In the genomic region with DNA sequence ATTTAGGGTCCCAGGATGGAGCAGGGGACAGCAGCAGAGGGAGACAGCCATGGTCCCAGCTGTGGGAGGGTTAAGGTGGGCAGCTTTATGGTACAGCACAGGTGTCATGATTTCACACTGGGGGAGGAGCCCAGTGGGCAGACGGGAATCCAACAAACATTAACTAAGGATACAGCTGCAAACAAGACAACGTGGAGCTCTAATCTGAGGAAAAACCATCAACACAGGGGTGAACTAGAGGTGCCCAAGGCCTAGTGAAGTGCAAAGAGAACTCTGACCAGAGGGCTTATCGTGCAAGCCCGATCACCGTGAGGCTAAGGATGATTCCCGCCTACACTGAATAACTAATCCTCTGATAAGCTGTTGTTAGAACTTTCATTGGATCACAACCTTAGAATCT, we compare ENCODE assay signal across 1 cellular context.
TF ChIP-seq lines count a peak whose summit lies in the region.

No MANE protein-coding gene starts in this region.

TF ChIP-seq in HepG2, 621 proteins besides CTCF, POLR2A, EP300 and RAD21 (continued from another document and continues in another):
- TF ChIP-seq, protein P1, sequence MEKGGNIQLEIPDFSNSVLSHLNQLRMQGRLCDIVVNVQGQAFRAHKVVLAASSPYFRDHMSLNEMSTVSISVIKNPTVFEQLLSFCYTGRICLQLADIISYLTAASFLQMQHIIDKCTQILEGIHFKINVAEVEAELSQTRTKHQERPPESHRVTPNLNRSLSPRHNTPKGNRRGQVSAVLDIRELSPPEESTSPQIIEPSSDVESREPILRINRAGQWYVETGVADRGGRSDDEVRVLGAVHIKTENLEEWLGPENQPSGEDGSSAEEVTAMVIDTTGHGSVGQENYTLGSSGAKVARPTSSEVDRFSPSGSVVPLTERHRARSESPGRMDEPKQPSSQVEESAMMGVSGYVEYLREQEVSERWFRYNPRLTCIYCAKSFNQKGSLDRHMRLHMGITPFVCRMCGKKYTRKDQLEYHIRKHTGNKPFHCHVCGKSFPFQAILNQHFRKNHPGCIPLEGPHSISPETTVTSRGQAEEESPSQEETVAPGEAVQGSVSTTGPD (CRISPR knock-in tag; IDR thresholded peaks at IDR 0.05): no peak
- peak; percentile 60 for TF ChIP-seq TFDP2 (CRISPR knock-in tag; IDR thresholded peaks at IDR 0.05)
- TF ChIP-seq ZNF790 (CRISPR knock-in tag; IDR thresholded peaks at IDR 0.05; ENCODE audit: borderline replicate concordance): no peak
- peak; percentile 70 for TF ChIP-seq GATAD2A (CRISPR knock-in tag; IDR thresholded peaks at IDR 0.05)
- no peak for TF ChIP-seq ZNF768 (CRISPR knock-in tag; IDR thresholded peaks at IDR 0.05)
- TF ChIP-seq, protein P2, sequence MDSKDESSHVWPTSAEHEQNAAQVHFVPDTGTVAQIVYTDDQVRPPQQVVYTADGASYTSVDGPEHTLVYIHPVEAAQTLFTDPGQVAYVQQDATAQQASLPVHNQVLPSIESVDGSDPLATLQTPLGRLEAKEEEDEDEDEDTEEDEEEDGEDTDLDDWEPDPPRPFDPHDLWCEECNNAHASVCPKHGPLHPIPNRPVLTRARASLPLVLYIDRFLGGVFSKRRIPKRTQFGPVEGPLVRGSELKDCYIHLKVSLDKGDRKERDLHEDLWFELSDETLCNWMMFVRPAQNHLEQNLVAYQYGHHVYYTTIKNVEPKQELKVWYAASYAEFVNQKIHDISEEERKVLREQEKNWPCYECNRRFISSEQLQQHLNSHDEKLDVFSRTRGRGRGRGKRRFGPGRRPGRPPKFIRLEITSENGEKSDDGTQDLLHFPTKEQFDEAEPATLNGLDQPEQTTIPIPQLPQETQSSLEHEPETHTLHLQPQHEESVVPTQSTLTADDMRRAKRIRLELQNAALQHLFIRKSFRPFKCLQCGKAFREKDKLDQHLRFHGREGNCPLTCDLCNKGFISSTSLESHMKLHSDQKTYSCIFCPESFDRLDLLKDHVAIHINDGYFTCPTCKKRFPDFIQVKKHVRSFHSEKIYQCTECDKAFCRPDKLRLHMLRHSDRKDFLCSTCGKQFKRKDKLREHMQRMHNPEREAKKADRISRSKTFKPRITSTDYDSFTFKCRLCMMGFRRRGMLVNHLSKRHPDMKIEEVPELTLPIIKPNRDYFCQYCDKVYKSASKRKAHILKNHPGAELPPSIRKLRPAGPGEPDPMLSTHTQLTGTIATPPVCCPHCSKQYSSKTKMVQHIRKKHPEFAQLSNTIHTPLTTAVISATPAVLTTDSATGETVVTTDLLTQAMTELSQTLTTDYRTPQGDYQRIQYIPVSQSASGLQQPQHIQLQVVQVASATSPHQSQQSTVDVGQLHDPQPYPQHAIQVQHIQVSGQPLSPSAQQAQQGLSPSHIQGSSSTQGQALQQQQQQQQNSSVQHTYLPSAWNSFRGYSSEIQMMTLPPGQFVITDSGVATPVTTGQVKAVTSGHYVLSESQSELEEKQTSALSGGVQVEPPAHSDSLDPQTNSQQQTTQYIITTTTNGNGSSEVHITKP (CRISPR knock-in tag; IDR thresholded peaks at IDR 0.05; ENCODE audit: low read depth): peak; percentile 97
- TF ChIP-seq ZFX (CRISPR knock-in tag; IDR thresholded peaks at IDR 0.05; ENCODE audit: low read depth): peak; percentile 85
- TF ChIP-seq ZNF501 (CRISPR knock-in tag; IDR thresholded peaks at IDR 0.05): no peak; the same call in 1 of the 2 replicates
- peak; percentile 43; the same call in 1 of the 2 replicates for TF ChIP-seq CREM (IDR thresholded peaks at IDR 0.05)
- TF ChIP-seq CREM (CRISPR knock-in tag; IDR thresholded peaks at IDR 0.05): no peak
- TF ChIP-seq ZNF343 (CRISPR knock-in tag; IDR thresholded peaks at IDR 0.05): 0 out of 2 replicates have a peak, but pooled peaks have one; percentile 25
- TF ChIP-seq, protein P3, sequence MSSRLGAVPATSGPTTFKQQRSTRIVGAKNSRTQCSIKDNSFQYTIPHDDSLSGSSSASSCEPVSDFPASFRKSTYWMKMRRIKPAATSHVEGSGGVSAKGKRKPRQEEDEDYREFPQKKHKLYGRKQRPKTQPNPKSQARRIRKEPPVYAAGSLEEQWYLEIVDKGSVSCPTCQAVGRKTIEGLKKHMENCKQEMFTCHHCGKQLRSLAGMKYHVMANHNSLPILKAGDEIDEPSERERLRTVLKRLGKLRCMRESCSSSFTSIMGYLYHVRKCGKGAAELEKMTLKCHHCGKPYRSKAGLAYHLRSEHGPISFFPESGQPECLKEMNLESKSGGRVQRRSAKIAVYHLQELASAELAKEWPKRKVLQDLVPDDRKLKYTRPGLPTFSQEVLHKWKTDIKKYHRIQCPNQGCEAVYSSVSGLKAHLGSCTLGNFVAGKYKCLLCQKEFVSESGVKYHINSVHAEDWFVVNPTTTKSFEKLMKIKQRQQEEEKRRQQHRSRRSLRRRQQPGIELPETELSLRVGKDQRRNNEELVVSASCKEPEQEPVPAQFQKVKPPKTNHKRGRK (CRISPR knock-in tag; IDR thresholded peaks at IDR 0.05): no peak
- TF ChIP-seq, protein P4, sequence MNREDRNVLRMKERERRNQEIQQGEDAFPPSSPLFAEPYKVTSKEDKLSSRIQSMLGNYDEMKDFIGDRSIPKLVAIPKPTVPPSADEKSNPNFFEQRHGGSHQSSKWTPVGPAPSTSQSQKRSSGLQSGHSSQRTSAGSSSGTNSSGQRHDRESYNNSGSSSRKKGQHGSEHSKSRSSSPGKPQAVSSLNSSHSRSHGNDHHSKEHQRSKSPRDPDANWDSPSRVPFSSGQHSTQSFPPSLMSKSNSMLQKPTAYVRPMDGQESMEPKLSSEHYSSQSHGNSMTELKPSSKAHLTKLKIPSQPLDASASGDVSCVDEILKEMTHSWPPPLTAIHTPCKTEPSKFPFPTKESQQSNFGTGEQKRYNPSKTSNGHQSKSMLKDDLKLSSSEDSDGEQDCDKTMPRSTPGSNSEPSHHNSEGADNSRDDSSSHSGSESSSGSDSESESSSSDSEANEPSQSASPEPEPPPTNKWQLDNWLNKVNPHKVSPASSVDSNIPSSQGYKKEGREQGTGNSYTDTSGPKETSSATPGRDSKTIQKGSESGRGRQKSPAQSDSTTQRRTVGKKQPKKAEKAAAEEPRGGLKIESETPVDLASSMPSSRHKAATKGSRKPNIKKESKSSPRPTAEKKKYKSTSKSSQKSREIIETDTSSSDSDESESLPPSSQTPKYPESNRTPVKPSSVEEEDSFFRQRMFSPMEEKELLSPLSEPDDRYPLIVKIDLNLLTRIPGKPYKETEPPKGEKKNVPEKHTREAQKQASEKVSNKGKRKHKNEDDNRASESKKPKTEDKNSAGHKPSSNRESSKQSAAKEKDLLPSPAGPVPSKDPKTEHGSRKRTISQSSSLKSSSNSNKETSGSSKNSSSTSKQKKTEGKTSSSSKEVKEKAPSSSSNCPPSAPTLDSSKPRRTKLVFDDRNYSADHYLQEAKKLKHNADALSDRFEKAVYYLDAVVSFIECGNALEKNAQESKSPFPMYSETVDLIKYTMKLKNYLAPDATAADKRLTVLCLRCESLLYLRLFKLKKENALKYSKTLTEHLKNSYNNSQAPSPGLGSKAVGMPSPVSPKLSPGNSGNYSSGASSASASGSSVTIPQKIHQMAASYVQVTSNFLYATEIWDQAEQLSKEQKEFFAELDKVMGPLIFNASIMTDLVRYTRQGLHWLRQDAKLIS (CRISPR knock-in tag; IDR thresholded peaks at IDR 0.05): no peak
- 0 out of 2 replicates have a peak, but pooled peaks have one; percentile 34 for TF ChIP-seq ZNF430 (CRISPR knock-in tag; IDR thresholded peaks at IDR 0.05)
- TF ChIP-seq, protein P5, sequence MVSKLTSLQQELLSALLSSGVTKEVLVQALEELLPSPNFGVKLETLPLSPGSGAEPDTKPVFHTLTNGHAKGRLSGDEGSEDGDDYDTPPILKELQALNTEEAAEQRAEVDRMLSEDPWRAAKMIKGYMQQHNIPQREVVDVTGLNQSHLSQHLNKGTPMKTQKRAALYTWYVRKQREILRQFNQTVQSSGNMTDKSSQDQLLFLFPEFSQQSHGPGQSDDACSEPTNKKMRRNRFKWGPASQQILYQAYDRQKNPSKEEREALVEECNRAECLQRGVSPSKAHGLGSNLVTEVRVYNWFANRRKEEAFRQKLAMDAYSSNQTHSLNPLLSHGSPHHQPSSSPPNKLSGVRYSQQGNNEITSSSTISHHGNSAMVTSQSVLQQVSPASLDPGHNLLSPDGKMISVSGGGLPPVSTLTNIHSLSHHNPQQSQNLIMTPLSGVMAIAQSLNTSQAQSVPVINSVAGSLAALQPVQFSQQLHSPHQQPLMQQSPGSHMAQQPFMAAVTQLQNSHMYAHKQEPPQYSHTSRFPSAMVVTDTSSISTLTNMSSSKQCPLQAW (CRISPR knock-in tag; IDR thresholded peaks at IDR 0.05): peak; percentile 91; the same call in 1 of the 2 replicates
- TF ChIP-seq KMT2A (CRISPR knock-in tag; IDR thresholded peaks at IDR 0.05): 0 out of 2 replicates have a peak, but pooled peaks have one; percentile 33
- no peak for TF ChIP-seq ZNF879 (CRISPR knock-in tag; IDR thresholded peaks at IDR 0.05)
- no peak for TF ChIP-seq ZKSCAN8 (CRISPR knock-in tag; IDR thresholded peaks at IDR 0.05; ENCODE audit: borderline replicate concordance)
- no peak for TF ChIP-seq SRF (IDR thresholded peaks at IDR 0.05; ENCODE audit: low read depth, low read length)
- no peak for TF ChIP-seq ERF (CRISPR knock-in tag; IDR thresholded peaks at IDR 0.05)
- no peak for TF ChIP-seq YEATS4 (CRISPR knock-in tag; IDR thresholded peaks at IDR 0.05; ENCODE audit: borderline replicate concordance)
- TF ChIP-seq PITX1 (CRISPR knock-in tag; IDR thresholded peaks at IDR 0.05): peak; percentile 94
- TF ChIP-seq RCOR2 (CRISPR knock-in tag; IDR thresholded peaks at IDR 0.05): 0 out of 2 replicates have a peak, but pooled peaks have one; percentile 18
- TF ChIP-seq NFIC (IDR thresholded peaks at IDR 0.05; ENCODE audit: low read length): no peak; the same call in 1 of the 2 replicates
- no peak for TF ChIP-seq ZNF225 (CRISPR knock-in tag; IDR thresholded peaks at IDR 0.05)
- TF ChIP-seq NFYC (CRISPR knock-in tag; IDR thresholded peaks at IDR 0.05): no peak
- peak; percentile 27; the same call in 1 of the 2 replicates for TF ChIP-seq FOXJ3 (CRISPR knock-in tag; IDR thresholded peaks at IDR 0.05; ENCODE audit: borderline replicate concordance)
- TF ChIP-seq KLF15 (CRISPR knock-in tag; IDR thresholded peaks at IDR 0.05; ENCODE audit: borderline replicate concordance): no peak
- no peak for TF ChIP-seq ZNF24 (IDR thresholded peaks at IDR 0.05)
- TF ChIP-seq, protein P6, sequence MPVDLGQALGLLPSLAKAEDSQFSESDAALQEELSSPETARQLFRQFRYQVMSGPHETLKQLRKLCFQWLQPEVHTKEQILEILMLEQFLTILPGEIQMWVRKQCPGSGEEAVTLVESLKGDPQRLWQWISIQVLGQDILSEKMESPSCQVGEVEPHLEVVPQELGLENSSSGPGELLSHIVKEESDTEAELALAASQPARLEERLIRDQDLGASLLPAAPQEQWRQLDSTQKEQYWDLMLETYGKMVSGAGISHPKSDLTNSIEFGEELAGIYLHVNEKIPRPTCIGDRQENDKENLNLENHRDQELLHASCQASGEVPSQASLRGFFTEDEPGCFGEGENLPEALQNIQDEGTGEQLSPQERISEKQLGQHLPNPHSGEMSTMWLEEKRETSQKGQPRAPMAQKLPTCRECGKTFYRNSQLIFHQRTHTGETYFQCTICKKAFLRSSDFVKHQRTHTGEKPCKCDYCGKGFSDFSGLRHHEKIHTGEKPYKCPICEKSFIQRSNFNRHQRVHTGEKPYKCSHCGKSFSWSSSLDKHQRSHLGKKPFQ (CRISPR knock-in tag; IDR thresholded peaks at IDR 0.05; ENCODE audit: insufficient replicate concordance): no peak
- TF ChIP-seq FOXA3 (CRISPR knock-in tag; IDR thresholded peaks at IDR 0.05): 0 out of 2 replicates have a peak, but pooled peaks have one; percentile 34
- TF ChIP-seq ISL2 (CRISPR knock-in tag; IDR thresholded peaks at IDR 0.05): no peak
- peak; percentile 59 for TF ChIP-seq IKZF4 (CRISPR knock-in tag; IDR thresholded peaks at IDR 0.05; ENCODE audit: borderline replicate concordance, low read depth, not compliant biosample characterization)
- TF ChIP-seq, protein P7, sequence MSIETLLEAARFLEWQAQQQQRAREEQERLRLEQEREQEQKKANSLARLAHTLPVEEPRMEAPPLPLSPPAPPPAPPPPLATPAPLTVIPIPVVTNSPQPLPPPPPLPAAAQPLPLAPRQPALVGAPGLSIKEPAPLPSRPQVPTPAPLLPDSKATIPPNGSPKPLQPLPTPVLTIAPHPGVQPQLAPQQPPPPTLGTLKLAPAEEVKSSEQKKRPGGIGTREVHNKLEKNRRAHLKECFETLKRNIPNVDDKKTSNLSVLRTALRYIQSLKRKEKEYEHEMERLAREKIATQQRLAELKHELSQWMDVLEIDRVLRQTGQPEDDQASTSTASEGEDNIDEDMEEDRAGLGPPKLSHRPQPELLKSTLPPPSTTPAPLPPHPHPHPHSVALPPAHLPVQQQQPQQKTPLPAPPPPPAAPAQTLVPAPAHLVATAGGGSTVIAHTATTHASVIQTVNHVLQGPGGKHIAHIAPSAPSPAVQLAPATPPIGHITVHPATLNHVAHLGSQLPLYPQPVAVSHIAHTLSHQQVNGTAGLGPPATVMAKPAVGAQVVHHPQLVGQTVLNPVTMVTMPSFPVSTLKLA (IDR thresholded peaks at IDR 0.05): peak; percentile 50; the same call in 1 of the 2 replicates
- TF ChIP-seq ARID5B (CRISPR knock-in tag; IDR thresholded peaks at IDR 0.05): peak; percentile 57
- TF ChIP-seq SATB2 (CRISPR knock-in tag; IDR thresholded peaks at IDR 0.05): no peak
